In the genomic region with DNA sequence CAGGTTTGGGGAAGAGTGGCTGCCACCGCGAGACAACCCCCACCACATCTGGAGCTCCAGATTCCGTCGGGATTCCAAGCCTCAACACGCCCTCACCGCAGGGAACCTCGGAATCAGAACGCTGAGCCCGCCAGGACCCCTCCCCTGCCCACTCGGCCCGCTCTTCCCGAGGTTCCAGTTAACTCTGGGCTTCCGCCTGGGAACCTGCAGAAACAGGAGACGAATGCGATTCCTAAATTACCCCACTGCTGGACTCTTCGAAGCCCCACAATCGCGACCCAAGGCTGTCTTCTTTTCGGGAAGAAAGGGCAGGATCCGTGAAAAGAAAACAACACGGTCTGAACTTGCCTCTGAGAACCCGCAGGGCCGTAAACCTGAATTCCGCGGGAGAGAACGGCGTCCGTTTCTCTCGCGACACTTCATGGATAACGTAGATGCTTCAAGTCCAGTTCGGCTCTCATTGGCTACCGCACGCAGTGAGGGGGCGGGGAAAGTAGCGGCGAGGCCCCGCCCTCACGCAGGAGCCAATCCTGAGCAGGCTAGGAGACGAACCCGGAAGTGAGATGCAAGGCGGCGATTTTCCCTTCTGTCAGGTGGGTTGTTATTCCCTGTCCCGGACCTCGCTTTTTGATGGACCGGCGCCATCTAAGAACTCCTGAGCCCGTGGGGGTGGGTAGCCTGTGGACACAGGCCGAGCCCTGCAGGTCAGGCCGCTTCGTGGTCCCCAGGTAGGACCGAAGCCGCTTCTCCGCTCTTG, we compare ENCODE assay signal across 8 cellular contexts. TPM values are rescaled to one million over a fixed set of nuclear protein-coding genes. Genes with fewer than 3 reads are reported as not detected.
DNase-seq lines count a peak whose midpoint lies in the region; FAIRE-seq and TF ChIP-seq lines count a peak whose summit lies in the region.

A gene with protein sequence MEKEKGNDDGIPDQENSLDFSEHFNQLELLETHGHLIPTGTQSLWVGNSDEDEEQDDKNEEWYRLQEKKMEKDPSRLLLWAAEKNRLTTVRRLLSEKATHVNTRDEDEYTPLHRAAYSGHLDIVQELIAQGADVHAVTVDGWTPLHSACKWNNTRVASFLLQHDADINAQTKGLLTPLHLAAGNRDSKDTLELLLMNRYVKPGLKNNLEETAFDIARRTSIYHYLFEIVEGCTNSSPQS (plus strand): TSS at position 542 of the 757 bp plus-strand sequence. CDS start 2,710 bp downstream, outside the sequence.
A gene (minus strand): TSS at position 402 of the 757 bp plus-strand sequence. CDS start 1,043 bp downstream, outside the sequence.

- no peaks in the 10 kb centered on the region for H3K9me3 ChIP-seq in neuronal stem cell (replicated peaks in 1 of 2; ENCODE audit: control insufficient read depth in 2 of 2, insufficient read depth in 1 of 2, low read depth in 1 of 2, low read length in 2 of 2)

- peaks cover 10 to 46% of the 10 kb centered on the region in 2 donors for H3K36me3 ChIP-seq in neuronal stem cell (replicated peaks in 1 of 2; ENCODE audit: control insufficient read depth in 2 of 2, insufficient read depth in 2 of 2, low read length in 2 of 2)

- no peak within 1 kb of the TSS for H2BK120ac ChIP-seq in neuronal stem cell (ENCODE audit: low read depth, low read length)

- CTCF ChIA-PET in HEK293T (lab: Yijun Ruan, JAX): no interaction called here

- H3K4me2 ChIP-seq in neuronal stem cell (ENCODE audit: insufficient read depth, low read length, poor library complexity, severe bottlenecking): peak within 1 kb of the TSS; percentile 59

- peak within 1 kb of the TSS; percentile 85 for H3K9ac ChIP-seq in neuronal stem cell (ENCODE audit: low read depth, low read length, poor library complexity)

- DNase-seq in GDM1 (lab: John Stamatoyannopoulos, UW) (peak; percentile 96), HEK293T (ENCODE audit: extremely low spot score) (peak; percentile 93), MV-4-11 (lab: John Stamatoyannopoulos, UW) (peak; percentile 96), SK-MEL-5 (ENCODE audit: low read depth, low spot score) (peak; percentile 95), frontal cortex (ENCODE audit: low spot score in 2 of 2) (peak; percentile 61 to 85), neuronal stem cell (ENCODE audit: low spot score) (peak; percentile 97)
- peak; percentile 97 for DNase-seq in activated naive CD4-positive, alpha-beta T cell treated with Interleukin-2 at 50 U/mL for 16 hours

- H3K4me1 ChIP-seq in neuronal stem cell (ENCODE audit: control insufficient read depth in 2 of 2, insufficient read depth in 1 of 2, low read depth in 1 of 2, low read length in 2 of 2): peaks cover 0 to 3% of the 10 kb centered on the region in 2 donors

- H4K8ac ChIP-seq in neuronal stem cell (ENCODE audit: low read depth, low read length): no peak within 1 kb of the TSS

- H3K23ac ChIP-seq in neuronal stem cell (ENCODE audit: low read depth, low read length, poor library complexity): no peak within 1 kb of the TSS

- peak within 1 kb of the TSS; percentile 20 for H3K18ac ChIP-seq in neuronal stem cell (ENCODE audit: low read length)

- H4K91ac ChIP-seq in neuronal stem cell (ENCODE audit: low read depth, low read length, poor library complexity): no peak within 1 kb of the TSS

- in situ Hi-C loops in SK-MEL-5 (cut with HindIII; ENCODE audit: low pct_unique_long_range_greater_than_20kb, low sequenced_read_pairs): no loop called here

- H3K4me3 ChIP-seq in neuronal stem cell (ENCODE audit: low read length in 2 of 2): peak within 1 kb of the TSS; percentile 69 to 94

- H3K27ac ChIP-seq in neuronal stem cell (replicated peaks; ENCODE audit: low read length): peak within 1 kb of the TSS; percentile 81

- no peak for TF ChIP-seq CTCF in subcutaneous adipose tissue (IDR thresholded peaks at IDR 0.05; ENCODE audit: low read depth)

- H2AFZ ChIP-seq in neuronal stem cell (ENCODE audit: low read length): peak within 1 kb of the TSS; percentile 93

- H2AK5ac ChIP-seq in neuronal stem cell (ENCODE audit: low read depth, low read length): no peak within 1 kb of the TSS

- POLR2A ChIA-PET in HEK293T (lab: Yijun Ruan, JAX): interaction anchor here (0.6 to 1.0 kb wide), 3 partner anchors 14 to 478 kb away, joined by 3 read pairs; a partner anchor contains a TSS

- H3K14ac ChIP-seq in neuronal stem cell (ENCODE audit: low read length): no peak within 1 kb of the TSS

- H2BK5ac ChIP-seq in neuronal stem cell (ENCODE audit: low read length): no peak within 1 kb of the TSS

- H3K27me3 ChIP-seq in neuronal stem cell (ENCODE audit: control insufficient read depth in 3 of 3, insufficient read depth in 3 of 3, low read depth in 1 of 3, low read length in 3 of 3): no peaks in the 10 kb centered on the region

- H3K4ac ChIP-seq in neuronal stem cell (ENCODE audit: low read length): no peak within 1 kb of the TSS

- H2BK15ac ChIP-seq in neuronal stem cell (ENCODE audit: low read length): no peak within 1 kb of the TSS

- WGBS in neuronal stem cell (ENCODE audit: extremely low coverage in 2 of 2, insufficient read length in 2 of 2, insufficient replicate concordance in 1 of 2), 2 donors: no CpG with 5 or more reads among the region's 54 CpGs

- H2BK12ac ChIP-seq in neuronal stem cell (ENCODE audit: low read length): no peak within 1 kb of the TSS

- FAIRE-seq in frontal cortex (lab: Jason Lieb, UNC): peak; percentile 95

- no peaks in the 10 kb centered on the region for H3K79me1 ChIP-seq in neuronal stem cell (ENCODE audit: low read depth, low read length)

TF ChIP-seq in HEK293T, 16 proteins besides CTCF, POLR2A, EP300 and RAD21:
- TF ChIP-seq FOXK2 (IDR thresholded peaks at IDR 0.05) (peak; percentile 59; the same call in 1 of the 2 replicates), SUZ12 (IDR thresholded peaks at IDR 0.05) (no peak), ELF4 (IDR thresholded peaks at IDR 0.05) (peak; percentile 94), ZNF384 (IDR thresholded peaks at IDR 0.05) (no peak), CTBP1 (IDR thresholded peaks at IDR 0.05; ENCODE audit: borderline replicate concordance) (peak; percentile 42; the same call in 1 of the 2 replicates), ARNT (IDR thresholded peaks at IDR 0.05) (0 out of 2 replicates have a peak, but pooled peaks have one; percentile 24), L3MBTL2 (conservative IDR thresholded peaks at IDR 0.05) (peak; percentile 95)
TF ChIP-seq in HEK293T: peak in this region for 5.

RNA-seq across cellular contexts. Expression of the first gene that starts in this region (rescaled TPM):
- total RNA-seq in SK-MEL-5 (2014; rRNA removed; shearing (Covaris generic)): 19.7 and 22.1 TPM in 2 replicates
- 7.5 and 11.2 TPM in 2 replicates for polyA plus RNA-seq in SK-MEL-5 (2015; cell fraction: cytosol; rRNA removed)
- polyA plus RNA-seq in SK-MEL-5 (2015; cell fraction: nucleus; rRNA removed): 80.2 and 119 TPM in 2 replicates
- total RNA-seq in frontal cortex (25.3 TPM), subcutaneous adipose tissue (10 to 100 TPM; 11.4 to 16.0 (median 14.8) TPM)
- 25.1 TPM for polyA plus RNA-seq in neuronal stem cell (2013, experiment 1 of 2)
- 25.9 TPM for polyA plus RNA-seq in neuronal stem cell (2013, experiment 2 of 2)

RNA-seq across cellular contexts. Expression of the second gene that starts in this region (rescaled TPM):
- total RNA-seq in SK-MEL-5 (2014; rRNA removed; shearing (Covaris generic)): 16.0 and 18.4 TPM in 2 replicates
- 9.5 and 12.9 TPM in 2 replicates for polyA plus RNA-seq in SK-MEL-5 (2015; cell fraction: cytosol; rRNA removed)
- 40.4 and 53.9 TPM in 2 replicates for polyA plus RNA-seq in SK-MEL-5 (2015; cell fraction: nucleus; rRNA removed)
- total RNA-seq in frontal cortex: 12.6 TPM
- polyA plus RNA-seq in neuronal stem cell (2013, experiment 1 of 2): 15.8 TPM
- polyA plus RNA-seq in neuronal stem cell (2013, experiment 2 of 2): 16.5 TPM
- total RNA-seq in subcutaneous adipose tissue: 10 to 100 TPM; 16.6 to 20.9 (median 19.1) TPM

Comparison
In these comparisons a context has a peak if more than half of its experiments do, and no peak if none do; other contexts are left out.
1. Peak in every context shown above with its lines: DNase-seq, H3K4me3 ChIP-seq and H3K27ac ChIP-seq.